Comparison of ENCODE assay signal across 23 cellular contexts in the genomic region with DNA sequence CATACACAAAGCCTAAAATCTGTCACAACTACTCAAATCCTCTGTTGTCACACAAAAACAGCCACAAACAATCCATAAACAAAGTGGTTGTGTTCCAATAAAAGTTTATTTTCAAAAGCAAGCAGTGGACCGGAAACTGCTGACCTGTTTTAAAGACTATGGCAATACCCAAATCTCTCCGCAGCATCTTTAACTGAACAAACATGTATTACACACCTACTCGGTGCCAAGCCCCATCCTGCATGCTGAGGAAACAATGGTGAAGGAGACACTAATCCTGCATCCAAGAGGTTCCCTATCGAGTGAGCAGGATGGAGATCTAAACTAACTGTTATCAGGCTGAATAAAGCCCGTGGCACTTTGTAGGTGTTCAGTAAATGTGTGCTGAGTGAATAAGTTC.
"Had no signal": no experiment of that assay in that cellular context is flagged by ENCODE, and none has a peak within 500 bp of the region (broad histone marks: within the 10 kb centered on the region; RNA-seq: fewer than 3 reads in every experiment).

No MANE protein-coding gene starts in this region.

- H3K9me3 Mint-ChIP-seq: IgD-negative memory B cell had no signal

- DNase-seq: Karpas-422, KBM-7, MV-4-11, NCI-H1048, NCI-H1105, NCI-H1417, NCI-H1436 treated with DMSO at 0.1 percent for 48 hours, NCI-H1694, NCI-H187 treated with DMSO at 0.1 percent for 48 hours, NCI-H2029 treated with DMSO at 0.1 percent for 48 hours, NCI-H2171 treated with DMSO at 0.1 percent for 48 hours, NCI-H345, NCI-H446 treated with DMSO at 0.1 percent for 48 hours, NCI-H524, NCI-H526 treated with DMSO at 0.1 percent for 48 hours, NCI-H748 treated with DMSO at 0.1 percent for 48 hours, Right ventricle myocardium superior, RPMI8226, SIG-M5 had no signal

- H3K9me3 ChIP-seq: SJSA1 had no signal

- H3K27ac ChIP-seq: HL-60, SJSA1, SK-N-MC had no signal

- H3K27me3 Mint-ChIP-seq: IgD-negative memory B cell had no signal

- H3K4me3 ChIP-seq: SJSA1, SK-N-MC had no signal

- H3K27me3 ChIP-seq: SJSA1 had no signal

- H3K27ac Mint-ChIP-seq: IgD-negative memory B cell had no signal

- H3K4me3 Mint-ChIP-seq: IgD-negative memory B cell had no signal
